Comparison of ENCODE assay signal across 8 cellular contexts in the genomic region with DNA sequence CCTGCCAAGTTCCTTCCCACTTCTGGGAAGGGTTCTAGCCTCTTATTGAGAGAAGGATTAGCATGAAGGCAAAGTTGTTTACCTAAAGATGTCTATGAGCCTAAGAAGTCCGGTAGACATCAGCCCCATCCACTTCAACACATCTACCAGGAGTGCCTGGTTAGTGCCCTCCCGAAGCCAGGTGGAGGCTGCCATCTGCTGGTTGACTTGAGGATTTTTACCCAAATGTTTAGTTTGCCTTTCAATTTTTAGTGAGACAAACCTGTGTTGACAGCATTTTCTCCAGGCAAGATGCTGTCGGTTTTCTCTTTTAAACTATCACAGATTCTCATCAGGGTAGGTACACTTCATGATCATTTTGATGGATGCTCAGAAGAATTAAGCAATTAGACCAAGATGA.
DNase-seq lines count a peak whose midpoint lies in the region; ATAC-seq, FAIRE-seq and TF ChIP-seq lines count a peak whose summit lies in the region.

No MANE protein-coding gene starts in this region.

- H3K27ac ChIP-seq in keratinocyte (ENCODE audit: control insufficient read depth, insufficient read depth, low read length) = no peak overlapping the region

- POLR2A ChIA-PET in activated B cell treated with CpG ODN at 0.5 μM for 24 hours (lab: Charles Lee) = no interaction called here

- peaks cover 5% of the 10 kb centered on the region for H3K4me1 Mint-ChIP-seq in activated B cell treated with CpG ODN at 0.5 μM for 24 hours

- no peak overlapping the region for H3K27ac Mint-ChIP-seq in activated B cell treated with CpG ODN at 0.5 μM for 24 hours

- TF ChIP-seq CTCF in activated B cell treated with CpG ODN at 0.5 μM for 24 hours (IDR thresholded peaks at IDR 0.05) = no peak
- TF ChIP-seq CTCF in cardiac fibroblast (IDR thresholded peaks at IDR 0.05; ENCODE audit: low read depth, low read length) = peak; percentile 78
- TF ChIP-seq CTCF in keratinocyte (optimal IDR thresholded peaks at IDR 0.05 in 1 of 3, IDR thresholded peaks at IDR 0.05 in 1 of 3, conservative IDR thresholded peaks at IDR 0.05 in 1 of 3; ENCODE audit: extremely low read depth in 1 of 3, insufficient read depth in 2 of 3, low read length in 3 of 3) = peak; percentile 78 to 86 (median 82)

- H2AFZ ChIP-seq in keratinocyte (ENCODE audit: control insufficient read depth, low read length) = no peak overlapping the region

- FAIRE-seq in keratinocyte (lab: Jason Lieb, UNC) = peak; percentile 94

- no peak overlapping the region for H3K4me2 ChIP-seq in keratinocyte (ENCODE audit: control insufficient read depth, extremely low read depth, insufficient read depth, low read depth, low read length)

- H3K9me1 ChIP-seq in keratinocyte (ENCODE audit: control insufficient read depth, extremely low read depth, insufficient read depth, low read length) = no peaks in the 10 kb centered on the region

- H3K9ac ChIP-seq in keratinocyte (ENCODE audit: control insufficient read depth, extremely low read depth, insufficient read depth, low read length) = no peak overlapping the region

- H3K9me3 Mint-ChIP-seq in activated B cell treated with CpG ODN at 0.5 μM for 24 hours = no peaks in the 10 kb centered on the region

- CTCF ChIA-PET in activated B cell treated with CpG ODN at 0.5 μM for 24 hours (lab: Charles Lee) = interaction anchor here (0.6 to 3.4 kb wide), 24 partner anchors 11 to 609 kb away, joined by 3 to 50 read pairs (median 5); partner anchors contain the start of gene TEX48

- H4K20me1 ChIP-seq in keratinocyte (ENCODE audit: control insufficient read depth, extremely low read depth, insufficient read depth, low read length) = no peaks in the 10 kb centered on the region

- peak; percentile 62 for ATAC-seq in HG02870 (IDR thresholded peaks at IDR 0.05; ENCODE audit: unreplicated experiment)
- ATAC-seq in activated B cell treated with CpG ODN at 0.5 μM for 24 hours (ENCODE audit: low read depth) = peak; percentile 79

- H3K36me3 Mint-ChIP-seq in activated B cell treated with CpG ODN at 0.5 μM for 24 hours (ENCODE audit: low read depth) = no peaks in the 10 kb centered on the region

- H3K9me3 ChIP-seq in keratinocyte (ENCODE audit: control insufficient read depth, low read depth, low read length) = no peaks in the 10 kb centered on the region

- peak; percentile 83 for DNase-seq in ELR (ENCODE audit: low read depth)
- DNase-seq in NCI-H2227 treated with DMSO at 0.1 percent for 48 hours (lab: John Stamatoyannopoulos, UW) = peak; percentile 2
- peak; percentile 46 for DNase-seq in activated B cell treated with CpG ODN at 0.5 μM for 24 hours
- DNase-seq in cardiac fibroblast (ENCODE audit: low read depth in 2 of 2) = peak; percentile 80 to 82
- no peak for DNase-seq in keratinocyte (ENCODE audit: low read depth, low spot score)
- peak; percentile 57 to 80 for DNase-seq in stimulated activated CD4-positive, alpha-beta T cell treated with anti-CD3 and anti-CD28 coated beads, Interleukin-1b, Interleukin-23, amount 100 ng/mL, for 4 hours (ENCODE audit: low read depth in 2 of 2)
- DNase-seq in OCI-M2 (lab: John Stamatoyannopoulos, UW; ENCODE audit: unreplicated experiment) = no peak

- no peaks in the 10 kb centered on the region for H3K79me2 ChIP-seq in keratinocyte (ENCODE audit: control insufficient read depth, insufficient read depth, low read length)

- dilution Hi-C loops in keratinocyte (cut with MboI; ENCODE audit: extremely low pct_ligation_motif_present, low sequenced_read_pairs) = loop anchor here (25.0 kb wide), 1 partner anchor 327 kb away; the partner anchor contains the start of gene TEX48

- H3K36me3 ChIP-seq in keratinocyte (ENCODE audit: control insufficient read depth in 2 of 2, extremely low read depth in 1 of 2, insufficient read depth in 2 of 2, low read length in 2 of 2) = no peaks in the 10 kb centered on the region

- H3K4me3 ChIP-seq in cardiac fibroblast (replicated peaks in 1 of 2; ENCODE audit: low read depth in 2 of 2, low read length in 2 of 2) (no peak overlapping the region), keratinocyte (ENCODE audit: control insufficient read depth in 2 of 3, extremely low read depth in 1 of 3, insufficient read depth in 2 of 3, low read depth in 1 of 3, low read length in 3 of 3) (no peak overlapping the region)

- intact Hi-C loops in activated B cell treated with CpG ODN at 0.5 μM for 24 hours (cut with micrococcal nuclease) = loop anchor here (1.0 to 10.0 kb wide), 11 partner anchors 107 to 1651 kb away; partner anchors contain the start of genes ATP6V1G1 and TNFSF15

- H3K4me3 Mint-ChIP-seq in activated B cell treated with CpG ODN at 0.5 μM for 24 hours = no peak overlapping the region

- H3K27me3 Mint-ChIP-seq in activated B cell treated with CpG ODN at 0.5 μM for 24 hours = peaks cover 8% of the 10 kb centered on the region

- no peaks in the 10 kb centered on the region for H3K4me1 ChIP-seq in keratinocyte (ENCODE audit: control insufficient read depth, extremely low read depth, insufficient read depth, low read length)

- peaks cover 5% of the 10 kb centered on the region for H3K27me3 ChIP-seq in keratinocyte (ENCODE audit: control insufficient read depth, extremely low read depth, insufficient read depth, low read length)

Comparison
In these comparisons a context has a peak if more than half of its experiments do, and no peak if none do; other contexts are left out.
1. DNase-seq: peak in ELR (single experiment), NCI-H2227 treated with DMSO at 0.1 percent for 48 hours (single experiment), activated B cell treated with CpG ODN at 0.5 μM for 24 hours (single experiment), cardiac fibroblast (2 of 2) and stimulated activated CD4-positive, alpha-beta T cell treated with anti-CD3 and anti-CD28 coated beads, Interleukin-1b, Interleukin-23, amount 100 ng/mL, for 4 hours (2 of 2); none in keratinocyte (single experiment) and OCI-M2 (single experiment).